In the genomic region with DNA sequence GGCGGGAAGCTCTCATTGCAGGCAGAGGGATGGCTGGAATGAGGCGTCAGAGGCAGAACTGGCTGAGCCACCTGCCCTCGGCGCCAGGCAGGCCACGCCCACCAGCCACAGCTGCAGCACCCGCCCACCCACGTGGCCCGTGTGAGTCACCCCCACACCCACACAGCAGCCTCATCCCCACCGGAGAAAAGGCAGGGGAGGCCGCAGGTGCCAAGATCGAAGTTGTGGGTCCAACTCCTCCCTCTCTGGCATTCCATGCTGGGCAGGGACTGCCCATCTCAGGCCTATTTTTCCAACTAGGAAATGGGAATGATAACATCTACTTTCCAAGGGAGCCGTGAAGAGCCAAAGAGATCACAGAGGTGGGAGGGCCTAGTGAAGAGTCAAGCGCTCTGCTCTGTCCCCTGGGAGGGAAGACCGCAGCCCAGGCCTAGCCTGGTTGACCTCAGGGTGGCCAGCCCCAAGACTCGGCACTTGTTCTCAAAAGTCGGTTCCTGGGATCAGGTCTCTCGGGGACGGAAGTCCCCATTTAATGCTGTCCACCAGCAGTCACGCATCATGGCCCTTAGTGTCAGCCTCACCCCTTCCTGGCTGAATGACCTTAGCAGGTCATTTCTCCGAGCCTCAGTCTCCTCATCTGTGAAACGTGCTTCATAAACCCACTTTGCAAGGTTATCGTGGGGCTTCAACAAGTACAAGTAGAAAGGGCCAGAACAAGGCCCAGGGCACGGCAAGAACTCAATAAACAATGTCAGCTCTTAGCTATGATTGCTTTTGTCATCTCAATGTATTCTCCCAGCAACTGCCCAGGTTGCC, we compare ENCODE assay signal across 9 cellular contexts. TPM values are rescaled to one million over a fixed set of nuclear protein-coding genes. Genes with fewer than 3 reads are reported as not detected.
DNase-seq lines count a peak whose midpoint lies in the region; ATAC-seq, FAIRE-seq and TF ChIP-seq lines count a peak whose summit lies in the region.
"Had no signal": no experiment of that assay in that cellular context is flagged by ENCODE, and none has a peak within 500 bp of the region (broad histone marks: within the 10 kb centered on the region; RNA-seq: fewer than 3 reads in every experiment).

A gene (minus strand): TSS at position 45 of the 816 bp plus-strand sequence. CDS start 2,962 bp downstream, outside the sequence.

- H3K27me3 ChIP-seq in left ventricle myocardium inferior (ENCODE audit: low read depth) = peaks cover 24% of the 10 kb centered on the region

- H3K36me3 ChIP-seq in left ventricle myocardium inferior = no peaks in the 10 kb centered on the region

- H3K4me1 ChIP-seq in left ventricle myocardium inferior = peaks cover 5% of the 10 kb centered on the region

- no peak for TF ChIP-seq CTCF in glutamatergic neuron (IDR thresholded peaks at IDR 0.05; ENCODE audit: partially characterized antibody, unreplicated experiment)
- TF ChIP-seq CTCF in left ventricle myocardium inferior (IDR thresholded peaks at IDR 0.05; ENCODE audit: borderline replicate concordance) = no peak

- H3K36me3 Mint-ChIP-seq in glutamatergic neuron (ENCODE audit: unreplicated experiment) = no peaks in the 10 kb centered on the region
- H3K36me3 Mint-ChIP-seq: naive thymus-derived CD8-positive, alpha-beta T cell had no signal

- peaks cover 5% of the 10 kb centered on the region for H3K4me1 Mint-ChIP-seq in glutamatergic neuron (ENCODE audit: low read depth, unreplicated experiment)

- ATAC-seq in GM19035 (IDR thresholded peaks at IDR 0.05; ENCODE audit: unreplicated experiment) (peak; percentile 53), HG03457 (IDR thresholded peaks at IDR 0.05; ENCODE audit: unreplicated experiment) (no peak)

- peak within 1 kb of the TSS; percentile 34 for H3K4me3 Mint-ChIP-seq in glutamatergic neuron (ENCODE audit: unreplicated experiment)
- H3K4me3 Mint-ChIP-seq: naive thymus-derived CD8-positive, alpha-beta T cell had no signal

- intact Hi-C loops in left ventricle myocardium inferior (cut with micrococcal nuclease) = no loop called here

- peaks cover 8% of the 10 kb centered on the region for H3K9me3 Mint-ChIP-seq in glutamatergic neuron (ENCODE audit: unreplicated experiment)

- no peaks in the 10 kb centered on the region for H3K9me3 ChIP-seq in left ventricle myocardium inferior (replicated peaks)

- no peak within 1 kb of the TSS for H3K27ac ChIP-seq in left ventricle myocardium inferior (replicated peaks)

- H3K4me3 ChIP-seq in left ventricle myocardium inferior = no peak within 1 kb of the TSS

- FAIRE-seq in frontal cortex (lab: Jason Lieb, UNC) = no peak

- peaks cover 6% of the 10 kb centered on the region for H3K27me3 Mint-ChIP-seq in glutamatergic neuron (ENCODE audit: unreplicated experiment)

- DNase-seq in HT1080 (ENCODE audit: low read depth) = peak; percentile 26
- peak; percentile 17 for DNase-seq in activated CD8-positive, alpha-beta memory T cell treated with anti-CD3 and anti-CD28 coated beads, Interleukin-2, amount 50 U/mL, for 24 hours (ENCODE audit: extremely low read depth)
- no peak for DNase-seq in glutamatergic neuron
- DNase-seq in stimulated activated CD4-positive, alpha-beta T cell treated with anti-CD3 and anti-CD28 coated beads, TNF-alpha, amount 100 ng/mL, for 48 hours (ENCODE audit: low read depth in 3 of 3) = peak; percentile 46 to 72 (median 51)
- no peak for DNase-seq in frontal cortex (ENCODE audit: low spot score in 2 of 2)
- DNase-seq in left ventricle myocardium inferior = no peak

- peak within 1 kb of the TSS; percentile 77 for H3K27ac Mint-ChIP-seq in glutamatergic neuron (ENCODE audit: unreplicated experiment)

RNA-seq across cellular contexts. Expression of the gene that starts here (rescaled TPM):
- 0.02 and 0.07 TPM in 2 replicates for total RNA-seq in HT1080 (2014; rRNA removed; shearing (Covaris generic))
- 0.06 and 0.10 TPM in 2 replicates for polyA plus RNA-seq in HT1080 (2015; cell fraction: cytosol; rRNA removed)
- polyA plus RNA-seq in HT1080 (2015; cell fraction: nucleus; rRNA removed) = 0.16 and 0.29 TPM in 2 replicates
- 0.74 TPM for total RNA-seq in glutamatergic neuron (ENCODE audit: unreplicated experiment)
- 0.82 TPM for total RNA-seq in frontal cortex
- total RNA-seq in left ventricle myocardium inferior = 1.0 TPM

Comparison
In these comparisons a context has a peak if more than half of its experiments do, and no peak if none do; other contexts are left out.
1. Peak in DNase-seq in HT1080; RNA of the gene not detected or under 1 TPM.
2. DNase-seq: peak in activated CD8-positive, alpha-beta memory T cell treated with anti-CD3 and anti-CD28 coated beads, Interleukin-2, amount 50 U/mL, for 24 hours (single experiment) and stimulated activated CD4-positive, alpha-beta T cell treated with anti-CD3 and anti-CD28 coated beads, TNF-alpha, amount 100 ng/mL, for 48 hours (3 of 3); none in glutamatergic neuron (single experiment), frontal cortex (0 of 2) and left ventricle myocardium inferior (single experiment).